In the genomic region with DNA sequence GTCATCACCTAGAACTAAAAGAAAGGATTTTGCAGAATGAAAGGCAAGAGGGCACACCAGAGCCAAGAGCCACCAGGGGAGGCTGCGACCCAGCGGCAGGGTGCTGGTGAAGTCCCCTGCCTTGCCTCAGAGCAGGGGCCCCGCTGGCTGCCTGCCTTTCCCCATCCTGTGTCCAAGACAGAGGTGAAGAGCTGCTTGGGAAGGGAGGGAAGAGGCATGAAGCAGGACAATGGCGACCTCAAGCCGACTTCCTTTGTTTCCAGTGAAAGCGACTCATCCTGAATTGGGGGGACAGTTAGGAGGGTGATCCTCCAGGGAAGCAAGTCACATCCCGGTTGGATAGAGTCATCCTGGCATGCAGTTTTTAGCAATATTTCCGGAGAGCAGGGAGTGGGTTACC, we compare ENCODE assay signal across 20 cellular contexts.
DNase-seq lines count a peak whose midpoint lies in the region; ATAC-seq, FAIRE-seq and TF ChIP-seq lines count a peak whose summit lies in the region.
"Had no signal": no experiment of that assay in that cellular context is flagged by ENCODE, and none has a peak within 500 bp of the region (broad histone marks: within the 10 kb centered on the region; RNA-seq: fewer than 3 reads in every experiment).

No MANE protein-coding gene starts in this region.

- peaks cover 27% of the 10 kb centered on the region for H3K4me1 ChIP-seq in HUES48 (ENCODE audit: control insufficient read depth, insufficient read depth, low read length)
- no peaks in the 10 kb centered on the region for H3K4me1 ChIP-seq in GM12878 (ENCODE audit: control insufficient read depth, insufficient read depth, low read length)

- 25% methylated on average over 8 of the region's 8 CpGs for WGBS in GM12878 (ENCODE audit: insufficient coverage, insufficient replicate concordance, low lambda C conversion rate, missing lambda C conversion rate)

- POLR2A ChIA-PET in GM12878 (lab: Charles Lee): no interaction called here

- DNase-seq in A172 (ENCODE audit: low spot score) (peak; percentile 53), GM12878 (ENCODE audit: low read depth, low spot score) (no peak), iPS-NIHi11 (ENCODE audit: low spot score) (peak; percentile 32)
- DNase-seq in stimulated activated naive CD8-positive, alpha-beta T cell treated with anti-CD3 and anti-CD28 coated beads, Interleukin-15, amount 100 ng/mL, for 72 hours: no peak
- DNase-seq: CD4-positive, alpha-beta memory T cell; GDM1; Kasumi-1; MM.1S; NCI-H1092; NCI-H1436 treated with DMSO at 0.1 percent for 48 hours; NCI-H1930; SHP77 treated with DMSO at 0.1 percent for 48 hours; SK-N-SH had no signal

- no peak overlapping the region for H3K4me2 ChIP-seq in GM12878 (ENCODE audit: control insufficient read depth, insufficient read depth)
- H3K4me2 ChIP-seq: BLaER1 treated with 17β-estradiol and CSF1 and Interleukin-3, amounts not matched to agents 10 nM and 100 nM; SK-N-SH had no signal

- H3K27ac ChIP-seq in HUES48 (ENCODE audit: low read depth, low read length): peak overlapping the region; percentile 21
- no peak overlapping the region for H3K27ac ChIP-seq in GM12878 (ENCODE audit: control insufficient read depth, insufficient read depth)
- H3K27ac ChIP-seq: 22Rv1; BLaER1 treated with 17β-estradiol and CSF1 and Interleukin-3, amounts not matched to agents 10 nM and 100 nM; RWPE1 had no signal

- no peak for TF ChIP-seq RAD21 in GM12878 (IDR thresholded peaks at IDR 0.05; ENCODE audit: insufficient read depth, low read depth, low read length)

- H3K79me2 ChIP-seq in GM12878 (ENCODE audit: control insufficient read depth, insufficient read depth, low read length): no peaks in the 10 kb centered on the region

- H3K36me3 ChIP-seq in HUES48 (ENCODE audit: control insufficient read depth, insufficient read depth, low read length) (no peaks in the 10 kb centered on the region), GM12878 (ENCODE audit: control insufficient read depth in 2 of 2, insufficient read depth in 2 of 2, low read length in 1 of 2) (no peaks in the 10 kb centered on the region)
- H3K36me3 ChIP-seq: BLaER1 treated with 17β-estradiol and CSF1 and Interleukin-3, amounts not matched to agents 10 nM and 100 nM had no signal

- TF ChIP-seq POLR2A in GM12878 (IDR thresholded peaks at IDR 0.05; ENCODE audit: low read depth, low read length) (no peak), GM18505 (IDR thresholded peaks at IDR 0.05; ENCODE audit: borderline replicate concordance, extremely low read depth, insufficient read depth, insufficient read length) (no peak)

- SMC1A ChIA-PET in GM12878 (lab: Charles Lee; ENCODE audit: uncharacterized antibody, unreplicated experiment): interaction anchor here (1.5 to 2.3 kb wide), 2 partner anchors 9 to 11 kb away, joined by 6 to 7 read pairs; no protein-coding TSS in a partner anchor

- H3K9ac ChIP-seq in HUES48 (ENCODE audit: low read depth, low read length) (0 out of 2 replicates have a peak overlapping the region, but pooled peaks have one; percentile 2), GM12878 (ENCODE audit: control insufficient read depth, insufficient read depth, low read length) (no peak overlapping the region)
- H3K9ac ChIP-seq: BLaER1 treated with 17β-estradiol and CSF1 and Interleukin-3, amounts not matched to agents 10 nM and 100 nM; SK-N-SH had no signal

- RAD21 ChIA-PET in GM12878 (lab: Charles Lee; ENCODE audit: unreplicated experiment): no interaction called here

- H3K9me3 Mint-ChIP-seq in stimulated activated naive CD8-positive, alpha-beta T cell treated with anti-CD3 and anti-CD28 coated beads, Interleukin-15, amount 100 ng/mL, for 72 hours: no peaks in the 10 kb centered on the region

- H3K9me3 ChIP-seq in HUES48 (ENCODE audit: control insufficient read depth, insufficient read depth, low read length) (no peaks in the 10 kb centered on the region), GM12878 (replicated peaks; ENCODE audit: control insufficient read depth, insufficient read depth, low read length) (no peaks in the 10 kb centered on the region)
- H3K9me3 ChIP-seq: SK-N-SH had no signal

- no TSS peak for BruUV-seq in GM12878 (replicated peaks; lab: Mats Ljungman, UMichigan)

- TF ChIP-seq EP300 in GM12878 (IDR thresholded peaks at IDR 0.05; ENCODE audit: borderline replicate concordance in 1 of 2, control insufficient read depth in 1 of 2, low read depth in 2 of 2, low read length in 2 of 2): no peak

- H3K4me1 Mint-ChIP-seq in stimulated activated naive CD8-positive, alpha-beta T cell treated with anti-CD3 and anti-CD28 coated beads, Interleukin-15, amount 100 ng/mL, for 72 hours: no peaks in the 10 kb centered on the region
- H3K4me1 Mint-ChIP-seq: CD4-positive, alpha-beta memory T cell had no signal

- H3K27me3 ChIP-seq in HUES48 (ENCODE audit: control insufficient read depth, insufficient read depth, low read length) (no peaks in the 10 kb centered on the region), GM12878 (replicated peaks in 1 of 2; ENCODE audit: control insufficient read depth in 2 of 2, insufficient read depth in 2 of 2, low read length in 1 of 2) (no peaks in the 10 kb centered on the region)
- H3K27me3 ChIP-seq: BLaER1 treated with 17β-estradiol and CSF1 and Interleukin-3, amounts not matched to agents 10 nM and 100 nM had no signal

- H3K27me3 Mint-ChIP-seq in stimulated activated naive CD8-positive, alpha-beta T cell treated with anti-CD3 and anti-CD28 coated beads, Interleukin-15, amount 100 ng/mL, for 72 hours: peaks cover 7% of the 10 kb centered on the region
- H3K27me3 Mint-ChIP-seq: CD4-positive, alpha-beta memory T cell had no signal

- TF ChIP-seq CTCF in GM12878 (IDR thresholded peaks at IDR 0.05 in 2 of 3, conservative IDR thresholded peaks at IDR 0.05 in 1 of 3; ENCODE audit: control insufficient read depth in 2 of 3, extremely low read depth in 1 of 3, insufficient read depth in 1 of 3, low read depth in 3 of 3, low read length in 3 of 3): no peak; a peak in 1 of 6 replicates

- H3K27ac Mint-ChIP-seq in stimulated activated naive CD8-positive, alpha-beta T cell treated with anti-CD3 and anti-CD28 coated beads, Interleukin-15, amount 100 ng/mL, for 72 hours: no peak overlapping the region
- H3K27ac Mint-ChIP-seq: CD4-positive, alpha-beta memory T cell had no signal

- intact Hi-C loops in GM12878 (cut with micrococcal nuclease; ENCODE audit: unreplicated experiment): no loop called here

- no peak overlapping the region for H2AFZ ChIP-seq in GM12878 (ENCODE audit: control insufficient read depth, low read depth, low read length)

- no peak overlapping the region for H3K4me3 Mint-ChIP-seq in stimulated activated naive CD8-positive, alpha-beta T cell treated with anti-CD3 and anti-CD28 coated beads, Interleukin-15, amount 100 ng/mL, for 72 hours
- H3K4me3 Mint-ChIP-seq: CD4-positive, alpha-beta memory T cell had no signal

- in situ Hi-C loops in GM12878 (cut with MboI): no loop called here

- CTCF ChIA-PET in GM12878 (lab: Yijun Ruan, JAX): interaction anchor here (0.7 to 2.6 kb wide), 2 partner anchors 63 to 143 kb away, joined by 3 to 9 read pairs; no protein-coding TSS in a partner anchor

- H3K4me3 ChIP-seq in HUES48 (ENCODE audit: low read depth, low read length) (no peak overlapping the region), GM12878 (no peak overlapping the region)
- H3K4me3 ChIP-seq: BLaER1 treated with 17β-estradiol and CSF1 and Interleukin-3, amounts not matched to agents 10 nM and 100 nM had no signal

- H4K20me1 ChIP-seq in GM12878 (ENCODE audit: control insufficient read depth, insufficient read depth): no peaks in the 10 kb centered on the region
- H4K20me1 ChIP-seq: BLaER1 treated with 17β-estradiol and CSF1 and Interleukin-3, amounts not matched to agents 10 nM and 100 nM had no signal

- ATAC-seq in GM12878 (peak; percentile 12; the same call in 1 of the 3 replicates), GM18505 (IDR thresholded peaks at IDR 0.05; ENCODE audit: unreplicated experiment) (no peak), HG03520 (IDR thresholded peaks at IDR 0.05; ENCODE audit: unreplicated experiment) (no peak), GM21423 (IDR thresholded peaks at IDR 0.05; ENCODE audit: unreplicated experiment) (no peak)
- no peak for ATAC-seq in stimulated activated naive CD8-positive, alpha-beta T cell treated with anti-CD3 and anti-CD28 coated beads, Interleukin-15, amount 100 ng/mL, for 72 hours

- FAIRE-seq in GM12878 (lab: Jason Lieb, UNC): no peak

TF ChIP-seq in GM12878, 131 proteins besides CTCF, POLR2A, EP300 and RAD21:
- TF ChIP-seq ASH2L (IDR thresholded peaks at IDR 0.05; ENCODE audit: borderline replicate concordance, low read depth) (no peak), TCF12 (IDR thresholded peaks at IDR 0.05; ENCODE audit: low read depth, low read length) (no peak), STAT1 (conservative IDR thresholded peaks at IDR 0.05) (no peak), NFIC (IDR thresholded peaks at IDR 0.05; ENCODE audit: low read depth, low read length) (no peak), CREB1 (IDR thresholded peaks at IDR 0.05; ENCODE audit: low read depth) (no peak)

Comparison
In these comparisons a context has a peak if more than half of its experiments do, and no peak if none do; other contexts are left out.
1. DNase-seq: peak in A172 (single experiment) and iPS-NIHi11 (single experiment); none in GM12878 (single experiment) and stimulated activated naive CD8-positive, alpha-beta T cell treated with anti-CD3 and anti-CD28 coated beads, Interleukin-15, amount 100 ng/mL, for 72 hours (0 of 2).